ENCODE assay signal across 1 cellular context in genomic region chr1:36148821-36149236, GRCh38.
A peak's percentile ranks its signal among the peaks of the same experiment; 100 is the strongest.
TF ChIP-seq lines count a peak whose summit lies in the region.

No MANE protein-coding gene starts in this region.

TF ChIP-seq in HepG2, 621 proteins besides CTCF, POLR2A, EP300 and RAD21:
- TF ChIP-seq MXD4 (CRISPR knock-in tag; IDR thresholded peaks at IDR 0.05) (no peak), ZNF234 (CRISPR knock-in tag; conservative IDR thresholded peaks at IDR 0.05) (0 out of 2 replicates have a peak, but pooled peaks have one; percentile 23), ZNF142 (CRISPR knock-in tag; IDR thresholded peaks at IDR 0.05) (0 out of 2 replicates have a peak, but pooled peaks have one; percentile 2), ZNF549 (CRISPR knock-in tag; IDR thresholded peaks at IDR 0.05) (no peak), NCOA2 (CRISPR knock-in tag; IDR thresholded peaks at IDR 0.05) (peak; percentile 1; the same call in 1 of the 2 replicates), ZNF674 (CRISPR knock-in tag; IDR thresholded peaks at IDR 0.05; ENCODE audit: low read depth) (0 out of 2 replicates have a peak, but pooled peaks have one; percentile 64), CEBPG (CRISPR knock-in tag; IDR thresholded peaks at IDR 0.05) (0 out of 2 replicates have a peak, but pooled peaks have one; percentile 12), CCDC6 (CRISPR knock-in tag; IDR thresholded peaks at IDR 0.05) (0 out of 2 replicates have a peak, but pooled peaks have one; percentile 3), ZNF776 (CRISPR knock-in tag; IDR thresholded peaks at IDR 0.05) (no peak), RBM39 (IDR thresholded peaks at IDR 0.05; ENCODE audit: low read depth, low read length, poor library complexity, severe bottlenecking) (no peak), ZBED4 (CRISPR knock-in tag; IDR thresholded peaks at IDR 0.05; ENCODE audit: borderline replicate concordance) (no peak), ZBTB46 (CRISPR knock-in tag; IDR thresholded peaks at IDR 0.05; ENCODE audit: borderline replicate concordance) (no peak)
